ENCODE assay signal across 9 cellular contexts in the genomic region with DNA sequence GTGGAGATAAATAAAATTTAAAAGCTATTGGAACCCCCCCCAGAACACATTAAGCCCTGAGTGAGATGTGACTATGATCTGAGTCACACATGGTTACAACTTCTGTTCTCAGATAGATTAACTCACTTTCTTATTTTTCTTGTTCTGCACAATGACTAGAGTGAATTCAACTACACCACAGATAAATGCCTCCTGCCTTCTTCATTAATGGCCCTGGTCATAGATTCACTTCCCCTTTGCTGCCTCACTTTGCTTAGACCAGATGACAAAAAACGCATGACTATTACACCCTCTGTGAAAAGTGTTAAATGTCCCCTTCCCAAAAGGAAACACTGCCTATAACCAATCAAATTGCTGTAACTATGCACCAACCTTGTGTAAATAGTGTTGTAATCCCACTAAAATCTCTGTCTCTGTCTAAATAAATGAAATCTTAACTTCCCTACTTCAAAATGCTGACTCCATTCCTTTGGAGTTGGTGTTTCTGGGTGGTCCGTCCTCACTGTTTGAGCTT. TPM values are rescaled to one million over a fixed set of nuclear protein-coding genes. Genes with fewer than 3 reads are reported as not detected.
DNase-seq lines count a peak whose midpoint lies in the region; ATAC-seq, FAIRE-seq and TF ChIP-seq lines count a peak whose summit lies in the region.
"Had no signal": no experiment of that assay in that cellular context is flagged by ENCODE, and none has a peak within 500 bp of the region (broad histone marks: within the 10 kb centered on the region; RNA-seq: fewer than 3 reads in every experiment).

No MANE protein-coding gene starts in this region.

- TF ChIP-seq RAD21 in K562 (CRISPR knock-in tag; conservative IDR thresholded peaks at IDR 0.05 in 1 of 2, IDR thresholded peaks at IDR 0.05 in 1 of 2), result no peak

- H3K4me1 Mint-ChIP-seq in MCF 10A (ENCODE audit: insufficient read depth, unreplicated experiment), result peaks cover 13% of the 10 kb centered on the region
- H3K4me1 Mint-ChIP-seq in stimulated activated naive CD8-positive, alpha-beta T cell treated with anti-CD3 and anti-CD28 coated beads, Interleukin-15, amount 100 ng/mL, for 72 hours, result no peaks in the 10 kb centered on the region
- H3K4me1 Mint-ChIP-seq: central memory CD8-positive, alpha-beta T cell had no signal

- H3K27me3 Mint-ChIP-seq in MCF 10A (ENCODE audit: insufficient read depth, unreplicated experiment), result no peaks in the 10 kb centered on the region
- no peaks in the 10 kb centered on the region for H3K27me3 Mint-ChIP-seq in stimulated activated naive CD8-positive, alpha-beta T cell treated with anti-CD3 and anti-CD28 coated beads, Interleukin-15, amount 100 ng/mL, for 72 hours
- H3K27me3 Mint-ChIP-seq: central memory CD8-positive, alpha-beta T cell had no signal

- H4K20me1 ChIP-seq in K562 (replicated peaks; ENCODE audit: control insufficient read depth, insufficient read depth, low read length) (no peaks in the 10 kb centered on the region), smooth muscle cell (ENCODE audit: low read depth) (no peaks in the 10 kb centered on the region)

- CTCF ChIA-PET in MCF 10A (lab: Yijun Ruan, JAX), result no interaction called here
- CTCF ChIA-PET in K562 (lab: Yijun Ruan, JAX; ENCODE audit: low intra/inter-chr PET ratio), result no interaction called here

- H3K27ac ChIP-seq in breast epithelium, result no peak overlapping the region
- H3K27ac ChIP-seq in K562 (ENCODE audit: extremely low read depth, low read depth, low read length), result no peak overlapping the region
- H3K27ac ChIP-seq in smooth muscle cell (ENCODE audit: low read depth), result peak overlapping the region; percentile 91
- H3K27ac ChIP-seq in spleen, result peak overlapping the region in 1 of 8 donors; percentile 5

- ATAC-seq in HG03280 (IDR thresholded peaks at IDR 0.05; ENCODE audit: unreplicated experiment) (peak; percentile 76), K562 (no peak; the same call in 2 of the 3 replicates)
- no peak for ATAC-seq in stimulated activated naive CD8-positive, alpha-beta T cell treated with anti-CD3 and anti-CD28 coated beads, Interleukin-15, amount 100 ng/mL, for 72 hours

- TF ChIP-seq CTCF in MCF 10A (IDR thresholded peaks at IDR 0.05; ENCODE audit: unreplicated experiment) (no peak), breast epithelium (IDR thresholded peaks at IDR 0.05) (no peak), K562 (IDR thresholded peaks at IDR 0.05 in 2 of 3, conservative IDR thresholded peaks at IDR 0.05 in 1 of 3; ENCODE audit: insufficient read depth in 2 of 3, low read depth in 1 of 3, low read length in 3 of 3) (no peak), smooth muscle cell (IDR thresholded peaks at IDR 0.05; ENCODE audit: borderline replicate concordance, insufficient read depth, poor library complexity, severe bottlenecking) (no peak), spleen (IDR thresholded peaks at IDR 0.05 in 8 of 11, conservative IDR thresholded peaks at IDR 0.05 in 3 of 11) (no peak)

- H3K4me1 ChIP-seq in breast epithelium (no peaks in the 10 kb centered on the region), K562 (replicated peaks in 1 of 2; ENCODE audit: control insufficient read depth in 2 of 2, insufficient read depth in 2 of 2, low read length in 2 of 2) (peaks cover 0 to 5% of the 10 kb centered on the region in 2 experiments; a peak in 1 of 5 replicates), smooth muscle cell (ENCODE audit: low read depth) (peaks cover 7% of the 10 kb centered on the region), spleen (no peaks in the 10 kb centered on the region)

- no peaks in the 10 kb centered on the region for H3K27me3 ChIP-seq in breast epithelium
- peaks cover 21 to 46% of the 10 kb centered on the region in 2 experiments; a peak in 4 of 5 replicates for H3K27me3 ChIP-seq in K562 (ENCODE audit: control insufficient read depth in 2 of 2, insufficient read depth in 2 of 2, low read length in 2 of 2)
- H3K27me3 ChIP-seq in smooth muscle cell (ENCODE audit: low read depth), result no peaks in the 10 kb centered on the region
- H3K27me3 ChIP-seq in spleen (replicated peaks in 1 of 7), result no peaks in the 10 kb centered on the region

- no peak overlapping the region for H3K4me3 ChIP-seq in breast epithelium
- no peak overlapping the region for H3K4me3 ChIP-seq in K562
- no peak overlapping the region for H3K4me3 ChIP-seq in smooth muscle cell
- H3K4me3 ChIP-seq in spleen, result no peak overlapping the region

- no peak overlapping the region for H3K4me2 ChIP-seq in K562 (ENCODE audit: insufficient read depth, low read length)
- peak overlapping the region; percentile 72 for H3K4me2 ChIP-seq in smooth muscle cell

- in situ Hi-C loops in K562 (cut with MboI), result no loop called here

- no peak overlapping the region for H3K9ac ChIP-seq in K562 (ENCODE audit: insufficient read depth in 1 of 2, low read depth in 2 of 2, low read length in 2 of 2)
- H3K9ac ChIP-seq in smooth muscle cell (ENCODE audit: low read depth), result peak overlapping the region; percentile 27

- H3K27ac Mint-ChIP-seq in MCF 10A (ENCODE audit: low read depth, unreplicated experiment), result no peak overlapping the region
- no peak overlapping the region for H3K27ac Mint-ChIP-seq in stimulated activated naive CD8-positive, alpha-beta T cell treated with anti-CD3 and anti-CD28 coated beads, Interleukin-15, amount 100 ng/mL, for 72 hours

- no peaks in the 10 kb centered on the region for H3K79me2 ChIP-seq in K562 (ENCODE audit: control insufficient read depth, insufficient read depth, low read length)
- no peaks in the 10 kb centered on the region for H3K79me2 ChIP-seq in smooth muscle cell (ENCODE audit: low read depth)

- peaks cover 10% of the 10 kb centered on the region in 2 donors for H3K9me3 ChIP-seq in breast epithelium
- no peaks in the 10 kb centered on the region for H3K9me3 ChIP-seq in K562 (replicated peaks; ENCODE audit: control insufficient read depth, insufficient read depth, low read depth, low read length)
- H3K9me3 ChIP-seq in smooth muscle cell (replicated peaks; ENCODE audit: low read depth), result no peaks in the 10 kb centered on the region
- peaks cover 0 to 12% (median 7%) of the 10 kb centered on the region in 8 donors for H3K9me3 ChIP-seq in spleen

- WGBS in K562 (ENCODE audit: insufficient coverage, low coverage, missing lambda C conversion rate), result 3% methylated on average over 2 of the region's 2 CpGs
- WGBS in smooth muscle cell (ENCODE audit: low lambda C conversion rate), result 48% methylated on average over 2 of the region's 2 CpGs
- 47 to 60% (median 54%) methylated on average over 2 of the region's 2 CpGs for WGBS in spleen, 5 donors

- POLR2A ChIA-PET in MCF 10A (lab: Yijun Ruan, JAX) (interaction anchor here (0.9 kb wide), 1 partner anchor 26 kb away, joined by 3 read pairs; no protein-coding TSS in a partner anchor), K562 (lab: Yijun Ruan, JAX) (no interaction called here)

- BruUV-seq in MCF 10A (replicated peaks; lab: Mats Ljungman, UMichigan), result no TSS peak
- no TSS peak for BruUV-seq in K562 (replicated peaks; lab: Mats Ljungman, UMichigan)

- H3K36me3 ChIP-seq in breast epithelium (no peaks in the 10 kb centered on the region), K562 (ENCODE audit: control insufficient read depth, insufficient read depth, low read length) (no peaks in the 10 kb centered on the region), smooth muscle cell (ENCODE audit: low read depth) (no peaks in the 10 kb centered on the region), spleen (no peaks in the 10 kb centered on the region)

- no peaks in the 10 kb centered on the region for H3K9me3 Mint-ChIP-seq in MCF 10A (ENCODE audit: unreplicated experiment)
- H3K9me3 Mint-ChIP-seq in stimulated activated naive CD8-positive, alpha-beta T cell treated with anti-CD3 and anti-CD28 coated beads, Interleukin-15, amount 100 ng/mL, for 72 hours, result no peaks in the 10 kb centered on the region
- H3K9me3 Mint-ChIP-seq: central memory CD8-positive, alpha-beta T cell had no signal

- no peaks in the 10 kb centered on the region for H3K36me3 Mint-ChIP-seq in MCF 10A (ENCODE audit: insufficient read depth, unreplicated experiment)

- FAIRE-seq in K562 (lab: Jason Lieb, UNC), result no peak

- intact Hi-C loops in MCF 10A (cut with micrococcal nuclease) (no loop called here), breast epithelium (cut with DNase I; ENCODE audit: low total_unique reads) (no loop called here), K562 (cut with micrococcal nuclease) (no loop called here), spleen (cut with DNase I; ENCODE audit: low total_unique reads) (no loop called here)

- no peak overlapping the region for H3K4me3 Mint-ChIP-seq in MCF 10A (ENCODE audit: unreplicated experiment)
- no peak overlapping the region for H3K4me3 Mint-ChIP-seq in stimulated activated naive CD8-positive, alpha-beta T cell treated with anti-CD3 and anti-CD28 coated beads, Interleukin-15, amount 100 ng/mL, for 72 hours
- H3K4me3 Mint-ChIP-seq: central memory CD8-positive, alpha-beta T cell had no signal

- no peaks in the 10 kb centered on the region for H3K9me1 ChIP-seq in K562 (ENCODE audit: control insufficient read depth, insufficient read depth, low read length)

- H3F3A ChIP-seq in smooth muscle cell (ENCODE audit: low read depth), result peaks cover 13% of the 10 kb centered on the region

- no peak for TF ChIP-seq EP300 in K562 (IDR thresholded peaks at IDR 0.05; ENCODE audit: low read length)

- TF ChIP-seq POLR2A in breast epithelium (IDR thresholded peaks at IDR 0.05) (no peak), K562 (conservative IDR thresholded peaks at IDR 0.05) (no peak), spleen (IDR thresholded peaks at IDR 0.05) (no peak)

- H2AFZ ChIP-seq in K562 (ENCODE audit: low read depth, low read length) (no peak overlapping the region), smooth muscle cell (ENCODE audit: low read depth) (peak overlapping the region; percentile 67)

- peak; percentile 44 for DNase-seq in MCF 10A (ENCODE audit: unreplicated experiment)
- no peak for DNase-seq in breast epithelium (ENCODE audit: low spot score in 2 of 2)
- no peak for DNase-seq in K562 (ENCODE audit: extremely low read depth in 1 of 4, low spot score in 3 of 4)
- no peak for DNase-seq in smooth muscle cell (lab: John Stamatoyannopoulos, UW; ENCODE audit: unreplicated experiment)
- no peak for DNase-seq in stimulated activated naive CD8-positive, alpha-beta T cell treated with anti-CD3 and anti-CD28 coated beads, Interleukin-15, amount 100 ng/mL, for 72 hours
- no peak for DNase-seq in NCI-H2171 treated with DMSO at 0.1 percent for 48 hours (lab: John Stamatoyannopoulos, UW)
- DNase-seq in spleen, result no peak

RNA-seq across cellular contexts. Expression of gene AKR1D1, which starts 49.4 kb away (rescaled TPM):
- total RNA-seq in MCF 10A (2022), result not detected in 2 replicates
- under 1 TPM in 1 of 3 donors, not detected in 2; 0.59 TPM for total RNA-seq in breast epithelium
- total RNA-seq in K562 (2011; cell fraction: chromatin; rRNA removed; ENCODE audit: low replicate concordance), result not detected in 2 replicates
- total RNA-seq in K562 (2011; cell fraction: nucleolus; rRNA removed), result not detected in 2 replicates
- not detected in 2 replicates for total RNA-seq in K562 (2011; cell fraction: nucleoplasm; rRNA removed)
- total RNA-seq in K562 (2014; rRNA removed), result not detected in 2 replicates
- total RNA-seq in K562 (2014; rRNA removed; fragmentation: Illumina TruSeq; extraction: Trizol), result not detected in 2 replicates
- total RNA-seq in K562 (2015; rRNA removed; fragmentation: Illumina TruSeq; extraction: Trizol), result not detected in 2 replicates
- total RNA-seq in K562 (2021), result not detected in 2 replicates
- not detected in 2 replicates for polyA plus RNA-seq in K562 (2011; rRNA removed)
- polyA plus RNA-seq in K562 (2011; cell fraction: cytosol; rRNA removed), result not detected in 2 replicates
- not detected in 2 replicates for polyA plus RNA-seq in K562 (2011; cell fraction: nucleus; rRNA removed)
- not detected in 2 replicates for polyA plus RNA-seq in K562 (2012)
- polyA plus RNA-seq in K562 (2014; fragmentation: Illumina TruSeq; extraction: Trizol), result not detected in 2 replicates
- polyA plus RNA-seq in K562 (2014; fragmentation: Nextera tagmentation; extraction: Ambion mirVana), result not detected
- polyA plus RNA-seq in K562 (2014; rRNA removed), result not detected in 2 replicates
- not detected in 2 replicates for polyA minus RNA-seq in K562 (2011; rRNA and poly(A)+ RNA removed)
- not detected in 2 replicates for polyA minus RNA-seq in K562 (2011; cell fraction: cytosol; rRNA and poly(A)+ RNA removed)
- polyA minus RNA-seq in K562 (2011; cell fraction: nucleus; rRNA and poly(A)+ RNA removed), result not detected in 2 replicates
- not detected in 2 replicates for total RNA-seq in smooth muscle cell
- polyA plus RNA-seq in smooth muscle cell, result not detected in 2 replicates
- total RNA-seq in spleen, result under 1 TPM in 1 of 7 donors, not detected in 6; 0.39 TPM
- polyA plus RNA-seq in spleen, result not detected
